ENCODE assay signal across 8 cellular contexts in genomic region chr13:32045963-32046785, GRCh38. TPM values are rescaled to one million over a fixed set of nuclear protein-coding genes. Genes with fewer than 3 reads are reported as not detected.
DNase-seq lines count a peak whose midpoint lies in the region; ATAC-seq and TF ChIP-seq lines count a peak whose summit lies in the region.

No MANE protein-coding gene starts in this region.

- H3K4me1 Mint-ChIP-seq in activated T-cell treated with anti-CD3 and anti-CD28 coated beads, Interleukin-2, amount 50 U/mL, for 24 hours (ENCODE audit: low read depth) = peaks cover 36% of the 10 kb centered on the region
- H3K4me1 Mint-ChIP-seq in activated T-cell treated with anti-CD3 and anti-CD28 coated beads, Interleukin-2, amount 50 U/mL, for 4 hours (ENCODE audit: low read depth) = peaks cover 32% of the 10 kb centered on the region
- peaks cover 4% of the 10 kb centered on the region for H3K4me1 Mint-ChIP-seq in osteocyte (ENCODE audit: unreplicated experiment)

- H3K79me2 ChIP-seq in fibroblast of lung (ENCODE audit: control insufficient read depth, insufficient read depth, low read length) = no peaks in the 10 kb centered on the region

- H3K27me3 Mint-ChIP-seq in activated T-cell treated with anti-CD3 and anti-CD28 coated beads, Interleukin-2, amount 50 U/mL, for 24 hours = peaks cover 6% of the 10 kb centered on the region
- H3K27me3 Mint-ChIP-seq in activated T-cell treated with anti-CD3 and anti-CD28 coated beads, Interleukin-2, amount 50 U/mL, for 4 hours (ENCODE audit: low read depth) = peaks cover 6% of the 10 kb centered on the region
- H3K27me3 Mint-ChIP-seq in osteocyte (ENCODE audit: unreplicated experiment) = no peaks in the 10 kb centered on the region

- no peak for ATAC-seq in activated T-cell treated with anti-CD3 and anti-CD28 coated beads, Interleukin-2, amount 50 U/mL, for 4 hours
- no peak for ATAC-seq in GM18909 (IDR thresholded peaks at IDR 0.05; ENCODE audit: poor library complexity, unreplicated experiment)

- no peaks in the 10 kb centered on the region for H3K9me3 ChIP-seq in fibroblast of lung (ENCODE audit: control insufficient read depth, insufficient read depth, low read depth, low read length)

- TF ChIP-seq CTCF in fibroblast of lung (conservative IDR thresholded peaks at IDR 0.05 in 1 of 2, IDR thresholded peaks at IDR 0.05 in 1 of 2; ENCODE audit: low read depth in 1 of 2, low read length in 2 of 2) (no peak), osteocyte (IDR thresholded peaks at IDR 0.05) (no peak)

- H3K27ac Mint-ChIP-seq in activated T-cell treated with anti-CD3 and anti-CD28 coated beads, Interleukin-2, amount 50 U/mL, for 24 hours = peak overlapping the region; percentile 74
- H3K27ac Mint-ChIP-seq in osteocyte (ENCODE audit: unreplicated experiment) = no peak overlapping the region

- H3K4me2 ChIP-seq in fibroblast of lung (ENCODE audit: extremely low read depth, insufficient read depth, low read length) = peak overlapping the region; percentile 45

- no peaks in the 10 kb centered on the region for H3K36me3 Mint-ChIP-seq in activated T-cell treated with anti-CD3 and anti-CD28 coated beads, Interleukin-2, amount 50 U/mL, for 24 hours (ENCODE audit: low read depth)
- H3K36me3 Mint-ChIP-seq in activated T-cell treated with anti-CD3 and anti-CD28 coated beads, Interleukin-2, amount 50 U/mL, for 4 hours (ENCODE audit: insufficient read depth) = peaks cover 5% of the 10 kb centered on the region
- H3K36me3 Mint-ChIP-seq in osteocyte (ENCODE audit: unreplicated experiment) = no peaks in the 10 kb centered on the region

- H3K4me1 ChIP-seq in fibroblast of lung (ENCODE audit: control insufficient read depth, extremely low read depth, insufficient read depth, low read length) = peaks cover 2% of the 10 kb centered on the region

- H3K9ac ChIP-seq in fibroblast of lung (ENCODE audit: insufficient read depth, low read length) = no peak overlapping the region

- H4K20me1 ChIP-seq in fibroblast of lung (ENCODE audit: control insufficient read depth, extremely low read depth, insufficient read depth, low read length) = no peaks in the 10 kb centered on the region

- DNase-seq in activated T-cell treated with anti-CD3 and anti-CD28 coated beads, Interleukin-2, amount 50 U/mL, for 24 hours = no peak
- DNase-seq in activated T-cell treated with anti-CD3 and anti-CD28 coated beads, Interleukin-2, amount 50 U/mL, for 4 hours = no peak
- DNase-seq in SKM-1 (lab: John Stamatoyannopoulos, UW; ENCODE audit: unreplicated experiment) (peak; percentile 87), fibroblast of lung (ENCODE audit: low read depth in 2 of 2) (peak; percentile 54 to 67), pons (ENCODE audit: low spot score) (peak; percentile 90), osteocyte (ENCODE audit: extremely low spot score, unreplicated experiment) (no peak)
- no peak for DNase-seq in activated T-cell treated with anti-CD3 and anti-CD28 coated beads, Interleukin-2, amount 50 U/mL, for 1 hour

- H3K27ac ChIP-seq in fibroblast of lung (ENCODE audit: insufficient read depth, low read length) = no peak overlapping the region

- peak overlapping the region; percentile 0 for H3K4me3 Mint-ChIP-seq in activated T-cell treated with anti-CD3 and anti-CD28 coated beads, Interleukin-2, amount 50 U/mL, for 24 hours
- H3K4me3 Mint-ChIP-seq in activated T-cell treated with anti-CD3 and anti-CD28 coated beads, Interleukin-2, amount 50 U/mL, for 4 hours = no peak overlapping the region
- H3K4me3 Mint-ChIP-seq in osteocyte (ENCODE audit: unreplicated experiment) = no peak overlapping the region

- H3K4me3 ChIP-seq in fibroblast of lung (replicated peaks in 1 of 4; ENCODE audit: control extremely low read depth in 1 of 4, insufficient read depth in 1 of 4, low read depth in 3 of 4, low read length in 4 of 4) = no peak overlapping the region

- no peaks in the 10 kb centered on the region for H3K36me3 ChIP-seq in fibroblast of lung (ENCODE audit: control insufficient read depth, insufficient read depth, low read length)

- H2AFZ ChIP-seq in fibroblast of lung (ENCODE audit: low read length) = peak overlapping the region; percentile 64

- no peaks in the 10 kb centered on the region for H3K27me3 ChIP-seq in fibroblast of lung (ENCODE audit: control insufficient read depth, insufficient read depth, low read length)

- H3K9me3 Mint-ChIP-seq in activated T-cell treated with anti-CD3 and anti-CD28 coated beads, Interleukin-2, amount 50 U/mL, for 24 hours = no peaks in the 10 kb centered on the region
- no peaks in the 10 kb centered on the region for H3K9me3 Mint-ChIP-seq in activated T-cell treated with anti-CD3 and anti-CD28 coated beads, Interleukin-2, amount 50 U/mL, for 4 hours
- no peaks in the 10 kb centered on the region for H3K9me3 Mint-ChIP-seq in osteocyte (ENCODE audit: unreplicated experiment)

RNA-seq across cellular contexts. Expression of gene FRY, which starts 14.6 kb away (rescaled TPM):
- total RNA-seq in activated T-cell treated with anti-CD3 and anti-CD28 coated beads, Interleukin-2, amount 50 U/mL, for 4 hours = 1 to 10 TPM in 1 of 3 donors, under 1 TPM in 2; 0.74 to 1.0 (median 0.87) TPM
- total RNA-seq in fibroblast of lung = 4.1 and 18.3 TPM in 2 replicates
- polyA plus RNA-seq in fibroblast of lung = 6.8 and 8.8 TPM in 2 replicates
- polyA plus RNA-seq in fibroblast of lung (2012) = 10.1 and 14.2 TPM in 2 replicates
- polyA minus RNA-seq in fibroblast of lung (ENCODE audit: low replicate concordance) = 22.0 and 38.2 TPM in 2 replicates
- total RNA-seq in osteocyte = 1.1 and 2.0 TPM in 2 replicates

Comparison
In these comparisons a context has a peak if more than half of its experiments do, and no peak if none do; other contexts are left out.
1. DNase-seq: peak in SKM-1 (single experiment), fibroblast of lung (2 of 2) and pons (single experiment); none in activated T-cell treated with anti-CD3 and anti-CD28 coated beads, Interleukin-2, amount 50 U/mL, for 24 hours (single experiment), activated T-cell treated with anti-CD3 and anti-CD28 coated beads, Interleukin-2, amount 50 U/mL, for 4 hours (single experiment), osteocyte (single experiment) and activated T-cell treated with anti-CD3 and anti-CD28 coated beads, Interleukin-2, amount 50 U/mL, for 1 hour (single experiment).